ENCODE assay signal across 7 cellular contexts in the genomic region with DNA sequence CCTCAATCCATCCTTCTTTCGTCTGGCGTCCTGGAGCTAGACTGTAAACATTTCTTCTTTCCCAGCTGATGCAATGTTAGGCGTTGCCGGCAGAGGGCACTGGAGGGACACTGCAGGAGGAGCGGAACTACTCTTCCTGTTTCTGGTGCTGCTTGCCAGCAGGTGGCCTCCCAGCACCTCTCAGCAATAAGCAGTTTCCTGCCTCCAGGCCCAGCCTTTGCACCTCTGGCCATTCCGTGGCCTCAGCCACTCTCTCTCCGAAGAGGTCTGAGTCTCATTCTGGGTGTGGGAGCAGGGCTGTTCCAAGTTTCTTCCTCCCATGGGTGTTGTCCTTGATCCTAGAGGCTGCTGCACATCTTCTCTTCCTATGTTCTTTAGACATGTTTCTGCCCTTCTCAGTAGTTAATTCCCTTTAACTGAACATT. TPM values are rescaled to one million over a fixed set of nuclear protein-coding genes. Genes with fewer than 3 reads are reported as not detected.
DNase-seq lines count a peak whose midpoint lies in the region; ATAC-seq, FAIRE-seq and TF ChIP-seq lines count a peak whose summit lies in the region.

No MANE protein-coding gene starts in this region.

- TF ChIP-seq CTCF in astrocyte of the cerebellum (IDR thresholded peaks at IDR 0.05; ENCODE audit: low read depth, low read length, missing control alignments), result peak; percentile 100

- in situ Hi-C loops in astrocyte of the cerebellum (cut with HindIII; ENCODE audit: low sequenced_read_pairs), result no loop called here

- WGBS in small intestine, 3 donors, result 1% methylated on average over 7 of the region's 7 CpGs

- TF ChIP-seq POLR2A in GM12892 (IDR thresholded peaks at IDR 0.05; ENCODE audit: low read depth, low read length), result no peak

- DNase-seq in GM12892 (ENCODE audit: insufficient read length), result peak; percentile 88
- peak; percentile 66 for DNase-seq in NCI-H2081 treated with DMSO at 0.1 percent for 48 hours (lab: John Stamatoyannopoulos, UW)
- DNase-seq in T1000 (lab: John Stamatoyannopoulos, UW), result peak; percentile 31
- DNase-seq in astrocyte of the cerebellum (ENCODE audit: low read depth), result peak; percentile 55
- DNase-seq in hippocampal formation (lab: John Stamatoyannopoulos, UW), result peak; percentile 59 to 78
- peak; percentile 95 for DNase-seq in small intestine

- no peaks in the 10 kb centered on the region for H3K9me3 ChIP-seq in small intestine (ENCODE audit: control insufficient read depth, low read depth)

- H3K4me3 ChIP-seq in astrocyte of the cerebellum (ENCODE audit: low read depth, low read length), result no peak overlapping the region
- H3K4me3 ChIP-seq in small intestine (ENCODE audit: low read depth in 1 of 2, low read length in 2 of 2), result no peak overlapping the region

- H3K4me1 ChIP-seq in small intestine (ENCODE audit: control insufficient read depth in 2 of 2, insufficient read depth in 1 of 2, low read depth in 1 of 2, low read length in 1 of 2), result no peaks in the 10 kb centered on the region

- H3K27ac ChIP-seq in small intestine (ENCODE audit: low read depth in 1 of 2, low read length in 1 of 2), result no peak overlapping the region

- no peaks in the 10 kb centered on the region for H3K36me3 ChIP-seq in small intestine (ENCODE audit: control insufficient read depth in 2 of 2, insufficient read depth in 2 of 2, low read length in 2 of 2)

- ATAC-seq in HG02973 (IDR thresholded peaks at IDR 0.05; ENCODE audit: unreplicated experiment), result peak; percentile 90

- peak; percentile 99 for FAIRE-seq in GM12892 (lab: Jason Lieb, UNC)
- no peak for FAIRE-seq in small intestine (lab: Jason Lieb, UNC)

- H3K27me3 ChIP-seq in small intestine (ENCODE audit: control insufficient read depth in 2 of 2, insufficient read depth in 2 of 2, low read length in 2 of 2), result no peaks in the 10 kb centered on the region

RNA-seq across cellular contexts. Expression of a gene that starts 7.5 kb away (rescaled TPM):
- polyA plus RNA-seq in GM12892 (2012; ENCODE audit: missing spikeins), result not detected
- 1 to 10 TPM in 2 of 3 donors, under 1 TPM in 1; 0.43 to 2.7 (median 1.9) TPM for polyA plus RNA-seq in small intestine

Comparison
In these comparisons a context has a peak if more than half of its experiments do, and no peak if none do; other contexts are left out.
1. DNase-seq: peak in every context shown above with its lines; median percentile 95 in small intestine; 88 in GM12892; 68 in hippocampal formation; 66 in NCI-H2081 treated with DMSO at 0.1 percent for 48 hours; 55 in astrocyte of the cerebellum; 31 in T1000.